8 cellular contexts compared by ENCODE assay signal in the genomic region with DNA sequence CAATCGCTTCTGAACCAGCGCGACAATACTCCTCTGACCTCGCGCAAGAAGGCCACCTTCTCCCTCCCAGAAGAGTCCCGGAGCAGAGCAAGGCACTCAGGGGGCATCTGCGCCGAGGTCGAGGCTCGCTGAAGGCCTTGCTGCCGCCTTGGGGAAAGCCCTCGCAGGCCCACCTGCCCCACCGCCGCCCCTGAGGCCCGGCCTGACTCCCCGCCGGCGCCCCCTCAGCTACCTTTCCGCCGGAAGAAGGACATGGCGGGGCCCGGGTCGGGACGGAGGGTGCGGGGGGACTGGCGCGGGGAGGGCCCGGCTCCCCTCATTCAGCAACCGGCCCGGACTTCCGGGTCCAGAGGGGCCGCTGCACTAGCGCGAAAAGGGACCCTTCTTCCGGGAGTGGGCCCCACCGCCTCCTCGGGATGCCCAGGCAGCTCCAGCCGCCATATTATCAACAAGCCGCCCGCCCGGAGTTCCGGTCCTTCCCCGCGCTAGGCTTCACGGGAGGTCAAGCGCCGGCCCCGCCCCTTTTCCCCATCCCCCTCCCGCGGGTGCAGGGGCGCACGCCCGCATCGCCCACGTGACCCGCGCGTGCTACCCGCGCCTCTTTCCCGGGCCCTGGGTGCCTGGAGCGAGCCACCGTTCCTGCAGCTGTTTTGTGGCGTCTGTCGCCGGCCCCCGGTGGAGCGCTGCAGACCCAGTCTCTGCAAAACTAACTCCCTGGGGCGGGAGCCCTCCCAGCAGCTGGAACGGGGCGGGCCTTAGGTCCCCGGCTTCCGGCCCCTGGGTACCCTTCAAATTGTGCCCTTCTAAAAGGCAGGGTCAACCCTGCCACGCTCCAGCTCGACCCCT. TPM values are rescaled to one million over a fixed set of nuclear protein-coding genes. Genes with fewer than 3 reads are reported as not detected.
DNase-seq lines count a peak whose midpoint lies in the region; ATAC-seq and TF ChIP-seq lines count a peak whose summit lies in the region.

A gene with protein sequence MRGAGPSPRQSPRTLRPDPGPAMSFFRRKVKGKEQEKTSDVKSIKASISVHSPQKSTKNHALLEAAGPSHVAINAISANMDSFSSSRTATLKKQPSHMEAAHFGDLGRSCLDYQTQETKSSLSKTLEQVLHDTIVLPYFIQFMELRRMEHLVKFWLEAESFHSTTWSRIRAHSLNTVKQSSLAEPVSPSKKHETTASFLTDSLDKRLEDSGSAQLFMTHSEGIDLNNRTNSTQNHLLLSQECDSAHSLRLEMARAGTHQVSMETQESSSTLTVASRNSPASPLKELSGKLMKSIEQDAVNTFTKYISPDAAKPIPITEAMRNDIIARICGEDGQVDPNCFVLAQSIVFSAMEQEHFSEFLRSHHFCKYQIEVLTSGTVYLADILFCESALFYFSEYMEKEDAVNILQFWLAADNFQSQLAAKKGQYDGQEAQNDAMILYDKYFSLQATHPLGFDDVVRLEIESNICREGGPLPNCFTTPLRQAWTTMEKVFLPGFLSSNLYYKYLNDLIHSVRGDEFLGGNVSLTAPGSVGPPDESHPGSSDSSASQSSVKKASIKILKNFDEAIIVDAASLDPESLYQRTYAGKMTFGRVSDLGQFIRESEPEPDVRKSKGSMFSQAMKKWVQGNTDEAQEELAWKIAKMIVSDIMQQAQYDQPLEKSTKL (minus strand): TSS at position 469 of the 846 bp plus-strand sequence. CDS start 149 bp downstream, at position 320.

- H3K27me3 Mint-ChIP-seq in T-helper 1 cell treated with Interleukin-12 subunit alpha and Interleukin-12 subunit beta and Interleukin-4 antibody, amounts not matched to agents 30 μg/mL and 1 μg/mL, for 36 hours (ENCODE audit: low read depth) = no peaks in the 10 kb centered on the region

- in situ Hi-C loops in GM13976 (cut with MboI; ENCODE audit: low sequenced_read_pairs, unreplicated experiment) = no loop called here

- peak within 1 kb of the TSS; percentile 77 to 99 for H3K4me3 ChIP-seq in right atrium auricular region
- H3K4me3 ChIP-seq in uterus = peak within 1 kb of the TSS; percentile 79 to 99

- peaks cover 25% of the 10 kb centered on the region for H3K4me1 Mint-ChIP-seq in T-helper 1 cell treated with Interleukin-12 subunit alpha and Interleukin-12 subunit beta and Interleukin-4 antibody, amounts not matched to agents 30 μg/mL and 1 μg/mL, for 36 hours (ENCODE audit: low read depth)

- intact Hi-C loops in uterus (cut with DNase I; ENCODE audit: low total_unique reads) = no loop called here

- peak; percentile 48 to 57 for TF ChIP-seq POLR2A in uterus (IDR thresholded peaks at IDR 0.05)

- H3K36me3 ChIP-seq in right atrium auricular region (no peaks in the 10 kb centered on the region), uterus (no peaks in the 10 kb centered on the region)

- H3K9me3 ChIP-seq in right atrium auricular region (no peaks in the 10 kb centered on the region), uterus (no peaks in the 10 kb centered on the region)

- peak within 1 kb of the TSS; percentile 99 for H3K27ac Mint-ChIP-seq in T-helper 1 cell treated with Interleukin-12 subunit alpha and Interleukin-12 subunit beta and Interleukin-4 antibody, amounts not matched to agents 30 μg/mL and 1 μg/mL, for 36 hours

- peak within 1 kb of the TSS; percentile 96 for H3K4me3 Mint-ChIP-seq in T-helper 1 cell treated with Interleukin-12 subunit alpha and Interleukin-12 subunit beta and Interleukin-4 antibody, amounts not matched to agents 30 μg/mL and 1 μg/mL, for 36 hours

- H3K9me3 Mint-ChIP-seq in T-helper 1 cell treated with Interleukin-12 subunit alpha and Interleukin-12 subunit beta and Interleukin-4 antibody, amounts not matched to agents 30 μg/mL and 1 μg/mL, for 36 hours = peaks cover 7% of the 10 kb centered on the region

- DNase-seq in GM13976 (ENCODE audit: low spot score) (peak; percentile 97), NCI-H1436 (lab: John Stamatoyannopoulos, UW) (peak; percentile 93), amniotic stem cell (lab: John Stamatoyannopoulos, UW) (peak; percentile 55), right atrium auricular region (ENCODE audit: low spot score) (peak; percentile 93), pulmonary artery endothelial cell (ENCODE audit: low read depth, low spot score) (peak; percentile 15), uterus (peak; percentile 91)

- H3K27ac ChIP-seq in right atrium auricular region (peak within 1 kb of the TSS; percentile 92 to 93), uterus (peak within 1 kb of the TSS; percentile 89 to 95)

- H3K27me3 ChIP-seq in right atrium auricular region (no peaks in the 10 kb centered on the region), uterus (no peaks in the 10 kb centered on the region)

- peaks cover 14% of the 10 kb centered on the region for H3K36me3 Mint-ChIP-seq in T-helper 1 cell treated with Interleukin-12 subunit alpha and Interleukin-12 subunit beta and Interleukin-4 antibody, amounts not matched to agents 30 μg/mL and 1 μg/mL, for 36 hours (ENCODE audit: low read depth)

- TF ChIP-seq CTCF in GM13976 (IDR thresholded peaks at IDR 0.05; ENCODE audit: borderline replicate concordance, control extremely low read depth, extremely low read depth, insufficient read depth, missing control alignments) (no peak), right atrium auricular region (IDR thresholded peaks at IDR 0.05) (no peak), uterus (IDR thresholded peaks at IDR 0.05) (peak in 1 of 4 experiments; percentile 17)

- peaks cover 0 to 21% of the 10 kb centered on the region in 2 donors for H3K4me1 ChIP-seq in right atrium auricular region
- H3K4me1 ChIP-seq in uterus = no peaks in the 10 kb centered on the region

- ATAC-seq in HG02798 (IDR thresholded peaks at IDR 0.05; ENCODE audit: poor library complexity, unreplicated experiment) = peak; percentile 86

RNA-seq across cellular contexts. Expression of the gene that starts here (rescaled TPM):
- 10 to 100 TPM; 14.4 to 16.5 TPM for total RNA-seq in right atrium auricular region
- total RNA-seq in pulmonary artery endothelial cell = 16.9 and 25.1 TPM in 2 replicates
- total RNA-seq in uterus = 10 to 100 TPM; 17.7 to 56.9 (median 33.2) TPM

Comparison
In these comparisons a context has a peak if more than half of its experiments do, and no peak if none do; other contexts are left out.
1. Peak in every context shown above with its lines: DNase-seq, ATAC-seq, H3K4me3 ChIP-seq and H3K27ac ChIP-seq.
2. DNase-seq: peak in every context shown above with its lines; median percentile 97 in GM13976; 93 in NCI-H1436; 93 in right atrium auricular region; 91 in uterus; 55 in amniotic stem cell; 15 in pulmonary artery endothelial cell.